ENCODE assay signal across 8 cellular contexts in genomic region chr12:89225401-89225800, GRCh38.
DNase-seq lines count a peak whose midpoint lies in the region; ATAC-seq and TF ChIP-seq lines count a peak whose summit lies in the region.

No MANE protein-coding gene starts in this region.

- ATAC-seq in HG03280 (IDR thresholded peaks at IDR 0.05; ENCODE audit: unreplicated experiment) = peak; percentile 67

- H3K27me3 ChIP-seq in GM06990 (replicated peaks; ENCODE audit: control insufficient read depth, insufficient read depth, low read length) = no peaks in the 10 kb centered on the region

- DNase-seq in GM06990 (ENCODE audit: extremely low read depth, insufficient read length) = peak; percentile 49
- peak; percentile 62 for DNase-seq in activated CD4-positive, alpha-beta T cell treated with anti-CD3 and anti-CD28 coated beads for 1 hour
- peak; percentile 88 for DNase-seq in dermis blood vessel endothelial cell
- peak; percentile 74 for DNase-seq in posterior vena cava (ENCODE audit: low spot score)
- no peak for DNase-seq in erythroblast (lab: John Stamatoyannopoulos, UW)
- no peak for DNase-seq in inferior parietal cortex (ENCODE audit: extremely low spot score)
- DNase-seq in COR-L47 (lab: John Stamatoyannopoulos, UW) = no peak

- H3K36me3 ChIP-seq in GM06990 (ENCODE audit: control insufficient read depth, insufficient read depth, low read length) = no peaks in the 10 kb centered on the region

- TF ChIP-seq POLR2A in erythroblast (IDR thresholded peaks at IDR 0.05; ENCODE audit: low read length) = no peak

- TF ChIP-seq CTCF in GM06990 (IDR thresholded peaks at IDR 0.05; ENCODE audit: insufficient read depth, low read length, poor library complexity, severe bottlenecking) = no peak

- intact Hi-C loops in posterior vena cava (cut with DNase I) = no loop called here

- H3K4me3 ChIP-seq in GM06990 (replicated peaks; ENCODE audit: low read depth, low read length) = no peak overlapping the region

Comparison
In these comparisons a context has a peak if more than half of its experiments do, and no peak if none do; other contexts are left out.
1. DNase-seq: peak in GM06990 (single experiment), activated CD4-positive, alpha-beta T cell treated with anti-CD3 and anti-CD28 coated beads for 1 hour (single experiment), dermis blood vessel endothelial cell (single experiment) and posterior vena cava (single experiment); none in erythroblast (0 of 2), inferior parietal cortex (single experiment) and COR-L47 (single experiment).